In the genomic region with DNA sequence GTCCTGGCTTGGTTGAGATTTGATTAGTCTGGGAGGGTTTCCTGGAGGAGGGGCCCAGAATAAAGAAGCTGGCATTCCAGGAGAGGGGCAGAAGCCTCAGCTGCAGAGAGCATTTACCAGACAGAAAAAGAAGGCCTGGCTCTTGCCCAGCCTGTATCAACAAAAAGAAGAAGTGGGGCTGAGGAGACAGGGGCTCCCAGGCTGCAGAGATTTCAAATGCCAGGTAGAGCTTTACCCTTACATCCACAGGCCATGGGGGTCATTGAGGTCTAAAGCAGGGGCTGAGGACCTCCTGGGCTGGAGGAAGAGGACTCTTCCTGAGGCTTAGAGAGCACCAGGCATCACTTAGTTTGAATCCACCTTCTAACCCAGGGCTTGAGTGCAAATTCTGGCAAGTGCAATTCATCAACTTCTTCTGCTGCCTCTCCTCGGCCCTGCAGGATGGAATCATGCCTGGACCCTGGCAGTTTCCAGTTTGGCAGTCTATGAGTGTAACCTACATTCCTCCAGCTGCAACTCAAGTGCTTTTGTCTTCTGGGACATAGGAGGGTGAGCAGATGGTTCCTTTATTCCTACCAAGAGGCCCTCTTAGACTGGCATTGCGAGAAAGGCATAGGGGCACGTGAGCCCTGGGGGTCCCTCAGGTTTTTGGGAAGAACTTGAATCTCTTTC, we compare ENCODE assay signal across 32 cellular contexts. TPM values are rescaled to one million over a fixed set of nuclear protein-coding genes. Genes with fewer than 3 reads are reported as not detected.
A peak's percentile ranks its signal among the peaks of the same experiment; 100 is the strongest.
DNase-seq lines count a peak whose midpoint lies in the region; ATAC-seq, FAIRE-seq and TF ChIP-seq lines count a peak whose summit lies in the region.
"Had no signal": no experiment of that assay in that cellular context is flagged by ENCODE, and none has a peak within 500 bp of the region (broad histone marks: within the 10 kb centered on the region; RNA-seq: fewer than 3 reads in every experiment).

No MANE protein-coding gene starts in this region.

- peak overlapping the region; percentile 52 for H3K4me2 ChIP-seq in HCT116 (ENCODE audit: low read length)
- no peak overlapping the region for H3K4me2 ChIP-seq in neural progenitor cell
- H3K4me2 ChIP-seq: hepatocyte had no signal

- BruUV-seq in HCT116 (replicated peaks; lab: Mats Ljungman, UMichigan), result no TSS peak

- CTCF ChIA-PET in HCT116 (lab: Charles Lee) (interaction anchor here (0.7 to 1.8 kb wide), 2 partner anchors 29 to 119 kb away, joined by 3 to 6 read pairs; partner anchors contain the start of gene NAE1), RWPE1 (lab: Yijun Ruan, JAX) (interaction anchor here (0.6 to 1.0 kb wide), 3 partner anchors 8 to 309 kb away, joined by 3 to 5 read pairs (median 3); partner anchors contain the start of gene TK2)

- H3K4me3 Mint-ChIP-seq in neural progenitor cell, result no peak overlapping the region
- H3K4me3 Mint-ChIP-seq in natural killer cell treated with Interleukin-12 subunit alpha and Interleukin-12 subunit beta and Interleukin-15 and Interleukin-18, amount 100 ng/mL, for 72 hours, result no peak overlapping the region
- H3K4me3 Mint-ChIP-seq: activated T-cell treated with anti-CD3 and anti-CD28 coated beads, Interleukin-2, amount 50 U/mL, for 24 hours; CD8-positive, alpha-beta T cell; effector memory CD8-positive, alpha-beta T cell; nephron; stimulated activated naive CD8-positive, alpha-beta T cell treated with anti-CD3 and anti-CD28 coated beads, Interleukin-15, amount 100 ng/mL, for 72 hours had no signal

- no peak overlapping the region for H3K9ac ChIP-seq in HCT116 (ENCODE audit: low read length)
- H3K9ac ChIP-seq in neural progenitor cell, result no peak overlapping the region

- peak overlapping the region; percentile 42 for H3K27ac Mint-ChIP-seq in neural progenitor cell
- H3K27ac Mint-ChIP-seq in natural killer cell treated with Interleukin-12 subunit alpha and Interleukin-12 subunit beta and Interleukin-15 and Interleukin-18, amount 100 ng/mL, for 72 hours, result no peak overlapping the region
- H3K27ac Mint-ChIP-seq: activated T-cell treated with anti-CD3 and anti-CD28 coated beads, Interleukin-2, amount 50 U/mL, for 24 hours; CD8-positive, alpha-beta T cell; effector memory CD8-positive, alpha-beta T cell; nephron; stimulated activated naive CD8-positive, alpha-beta T cell treated with anti-CD3 and anti-CD28 coated beads, Interleukin-15, amount 100 ng/mL, for 72 hours had no signal

- H3K4me3 ChIP-seq in HCT116 (replicated peaks in 1 of 2; ENCODE audit: low read depth in 1 of 2, low read length in 2 of 2), result no peak overlapping the region
- H3K4me3 ChIP-seq in neural progenitor cell, result no peak overlapping the region
- H3K4me3 ChIP-seq in foreskin fibroblast (ENCODE audit: low read depth in 1 of 2, low read length in 2 of 2), result no peak overlapping the region
- H3K4me3 ChIP-seq: colonic mucosa, hepatocyte, tibial nerve had no signal

- no peak for FAIRE-seq in GM12891 (lab: Jason Lieb, UNC)
- FAIRE-seq: frontal cortex had no signal

- no peak for TF ChIP-seq POLR2A in GM12891 (IDR thresholded peaks at IDR 0.05; ENCODE audit: low read depth, low read length)
- TF ChIP-seq POLR2A in HCT116 (IDR thresholded peaks at IDR 0.05; ENCODE audit: borderline replicate concordance, extremely low read depth, insufficient read depth, insufficient read length), result no peak

- POLR2A ChIA-PET in HCT116 (lab: Charles Lee) (no interaction called here), RWPE1 (lab: Yijun Ruan, JAX; ENCODE audit: low non-redundant PET) (no interaction called here)

- H2AFZ ChIP-seq in HCT116 (ENCODE audit: low read depth, low read length, poor library complexity, severe bottlenecking) (no peak overlapping the region), neural progenitor cell (replicated peaks) (no peak overlapping the region)
- H2AFZ ChIP-seq: hepatocyte had no signal

- TF ChIP-seq CTCF in HCT116 (IDR thresholded peaks at IDR 0.05 in 2 of 3, conservative IDR thresholded peaks at IDR 0.05 in 1 of 3; ENCODE audit: borderline replicate concordance in 1 of 3, insufficient read depth in 1 of 3, low read depth in 2 of 3, low read length in 2 of 3) (no peak), RWPE1 (conservative IDR thresholded peaks at IDR 0.05; ENCODE audit: low read depth) (no peak), neural progenitor cell (IDR thresholded peaks at IDR 0.05) (no peak), foreskin fibroblast (IDR thresholded peaks at IDR 0.05; ENCODE audit: low read depth, low read length) (no peak)

- ATAC-seq in HCT116, result no peak
- ATAC-seq in natural killer cell treated with Interleukin-12 subunit alpha and Interleukin-12 subunit beta and Interleukin-15 and Interleukin-18, amount 100 ng/mL, for 72 hours, result no peak
- ATAC-seq: CD8-positive, alpha-beta T cell; effector memory CD8-positive, alpha-beta T cell; stimulated activated naive CD8-positive, alpha-beta T cell treated with anti-CD3 and anti-CD28 coated beads, Interleukin-15, amount 100 ng/mL, for 72 hours had no signal

- no peaks in the 10 kb centered on the region for H3K9me3 Mint-ChIP-seq in neural progenitor cell
- H3K9me3 Mint-ChIP-seq in natural killer cell treated with Interleukin-12 subunit alpha and Interleukin-12 subunit beta and Interleukin-15 and Interleukin-18, amount 100 ng/mL, for 72 hours, result no peaks in the 10 kb centered on the region
- H3K9me3 Mint-ChIP-seq: activated T-cell treated with anti-CD3 and anti-CD28 coated beads, Interleukin-2, amount 50 U/mL, for 24 hours; CD8-positive, alpha-beta T cell; effector memory CD8-positive, alpha-beta T cell; nephron; stimulated activated naive CD8-positive, alpha-beta T cell treated with anti-CD3 and anti-CD28 coated beads, Interleukin-15, amount 100 ng/mL, for 72 hours had no signal

- H3K27me3 ChIP-seq in HCT116 (ENCODE audit: insufficient read depth, low read length) (no peaks in the 10 kb centered on the region), neural progenitor cell (no peaks in the 10 kb centered on the region)
- H3K27me3 ChIP-seq: brain microvascular endothelial cell, colonic mucosa, hepatocyte, tibial nerve had no signal

- no peaks in the 10 kb centered on the region for H4K20me1 ChIP-seq in HCT116 (ENCODE audit: insufficient read depth)
- no peaks in the 10 kb centered on the region for H4K20me1 ChIP-seq in neural progenitor cell (ENCODE audit: low read depth)

- H3K36me3 Mint-ChIP-seq in neural progenitor cell, result no peaks in the 10 kb centered on the region
- no peaks in the 10 kb centered on the region for H3K36me3 Mint-ChIP-seq in natural killer cell treated with Interleukin-12 subunit alpha and Interleukin-12 subunit beta and Interleukin-15 and Interleukin-18, amount 100 ng/mL, for 72 hours
- H3K36me3 Mint-ChIP-seq: CD8-positive, alpha-beta T cell had no signal

- RAD21 ChIA-PET in HCT116 (lab: Charles Lee; ENCODE audit: low non-redundant PET in 1 of 2, low total read pairs in 2 of 2, uncharacterized antibody in 2 of 2, unreplicated experiment in 2 of 2), result no interaction called here

- DNase-seq in GM12891 (ENCODE audit: insufficient read length, low spot score), result no peak
- DNase-seq in HCT116 (ENCODE audit: low read depth, low spot score), result no peak
- DNase-seq in RWPE1 (ENCODE audit: low spot score), result no peak
- no peak for DNase-seq in neural progenitor cell (ENCODE audit: low spot score)
- no peak for DNase-seq in natural killer cell treated with Interleukin-12 subunit alpha and Interleukin-12 subunit beta and Interleukin-15 and Interleukin-18, amount 100 ng/mL, for 72 hours (ENCODE audit: low spot score)
- DNase-seq in HT-29 (ENCODE audit: low spot score), result no peak
- DNase-seq in foreskin fibroblast, result no peak
- DNase-seq: activated CD4-positive, alpha-beta T cell treated with anti-CD3 and anti-CD28 coated beads for 4 hours; activated CD8-positive, alpha-beta memory T cell treated with anti-CD3 and anti-CD28 coated beads for 24 hours; activated gamma-delta T cell treated with Interleukin-2 at 50 U/mL for 16 hours; activated T-cell treated with anti-CD3 and anti-CD28 coated beads, Interleukin-2, amount 50 U/mL, for 24 hours; AML-193; brain microvascular endothelial cell; CD8-positive, alpha-beta T cell; DMS153; effector memory CD8-positive, alpha-beta T cell; GOT3; MV-4-11; stimulated activated CD4-positive, alpha-beta T cell treated with anti-CD3 and anti-CD28 coated beads, Interleukin-15, amount 100 ng/mL, for 24 hours; stimulated activated naive CD8-positive, alpha-beta T cell treated with anti-CD3 and anti-CD28 coated beads, Interleukin-15, amount 100 ng/mL, for 72 hours; T-helper 2 cell had no signal

- H3K36me3 ChIP-seq in HCT116 (ENCODE audit: control insufficient read depth in 1 of 2, insufficient read depth in 2 of 2, low read length in 2 of 2) (no peaks in the 10 kb centered on the region), neural progenitor cell (no peaks in the 10 kb centered on the region)
- H3K36me3 ChIP-seq: brain microvascular endothelial cell, colonic mucosa, tibial nerve had no signal

- peaks cover 2% of the 10 kb centered on the region for H3K4me1 Mint-ChIP-seq in neural progenitor cell
- no peaks in the 10 kb centered on the region for H3K4me1 Mint-ChIP-seq in natural killer cell treated with Interleukin-12 subunit alpha and Interleukin-12 subunit beta and Interleukin-15 and Interleukin-18, amount 100 ng/mL, for 72 hours (ENCODE audit: low read depth in 2 of 2)
- H3K4me1 Mint-ChIP-seq: nephron; stimulated activated naive CD8-positive, alpha-beta T cell treated with anti-CD3 and anti-CD28 coated beads, Interleukin-15, amount 100 ng/mL, for 72 hours had no signal

- no peaks in the 10 kb centered on the region for H3K79me2 ChIP-seq in HCT116 (ENCODE audit: insufficient read depth, low read length)
- no peaks in the 10 kb centered on the region for H3K79me2 ChIP-seq in neural progenitor cell (ENCODE audit: low read depth)
- H3K79me2 ChIP-seq: hepatocyte had no signal

- no peaks in the 10 kb centered on the region for H3K9me2 ChIP-seq in HCT116 (ENCODE audit: insufficient read depth)

- H3F3A ChIP-seq in neural progenitor cell (ENCODE audit: low read depth), result no peaks in the 10 kb centered on the region

- intact Hi-C loops in HCT116 (cut with micrococcal nuclease), result no loop called here

- H3K27me3 Mint-ChIP-seq in neural progenitor cell (ENCODE audit: insufficient read depth, low read depth), result peaks cover 12% of the 10 kb centered on the region
- H3K27me3 Mint-ChIP-seq in natural killer cell treated with Interleukin-12 subunit alpha and Interleukin-12 subunit beta and Interleukin-15 and Interleukin-18, amount 100 ng/mL, for 72 hours, result no peaks in the 10 kb centered on the region
- H3K27me3 Mint-ChIP-seq: activated T-cell treated with anti-CD3 and anti-CD28 coated beads, Interleukin-2, amount 50 U/mL, for 24 hours; effector memory CD8-positive, alpha-beta T cell; stimulated activated naive CD8-positive, alpha-beta T cell treated with anti-CD3 and anti-CD28 coated beads, Interleukin-15, amount 100 ng/mL, for 72 hours had no signal

- peaks cover 12 to 14% of the 10 kb centered on the region in 2 experiments for H3K4me1 ChIP-seq in HCT116 (ENCODE audit: control insufficient read depth in 1 of 2, insufficient read depth in 2 of 2, low read length in 2 of 2)
- H3K4me1 ChIP-seq in neural progenitor cell, result no peaks in the 10 kb centered on the region
- H3K4me1 ChIP-seq: colonic mucosa had no signal

- TF ChIP-seq RAD21 in HCT116 (IDR thresholded peaks at IDR 0.05; ENCODE audit: low read depth), result no peak

- H3K9me3 ChIP-seq in HCT116 (ENCODE audit: control insufficient read depth in 1 of 2, insufficient read depth in 1 of 2, low read depth in 1 of 2, low read length in 2 of 2), result no peaks in the 10 kb centered on the region
- no peaks in the 10 kb centered on the region for H3K9me3 ChIP-seq in neural progenitor cell (ENCODE audit: low read depth)
- H3K9me3 ChIP-seq: colonic mucosa, tibial nerve had no signal

- peak overlapping the region; percentile 42 for H3K27ac ChIP-seq in HCT116 (ENCODE audit: low read depth, low read length)
- peak overlapping the region; percentile 19 for H3K27ac ChIP-seq in RWPE1
- no peak overlapping the region for H3K27ac ChIP-seq in neural progenitor cell
- H3K27ac ChIP-seq: brain microvascular endothelial cell, colonic mucosa, hepatocyte, tibial nerve had no signal

RNA-seq across cellular contexts. Expression of gene CA7, which starts 15.3 kb away (rescaled TPM):
- polyA plus RNA-seq in GM12891 (2012; ENCODE audit: low read depth, missing spikeins), result 0.08 TPM
- total RNA-seq in HCT116 (2021; ENCODE audit: unreplicated experiment), result not detected
- 0.05 and 0.07 TPM in 2 replicates for polyA plus RNA-seq in HCT116 (2012)
- total RNA-seq in neural progenitor cell (ENCODE audit: low replicate concordance), result not detected in 2 replicates
- not detected for total RNA-seq in natural killer cell treated with Interleukin-12 subunit alpha and Interleukin-12 subunit beta and Interleukin-15 and Interleukin-18, amount 100 ng/mL, for 72 hours
- total RNA-seq in HT-29 (2014; rRNA removed; shearing (Covaris generic)), result not detected in 2 replicates
- total RNA-seq: CD8-positive, alpha-beta T cell; esophagus mucosa; frontal cortex; G401; liver; mononuclear cell; SK-MEL-5; tibial nerve had no signal
- polyA plus RNA-seq: liver had no signal

RNA-seq across cellular contexts. Expression of gene PDP2, which starts 20.8 kb away (rescaled TPM):
- polyA plus RNA-seq in GM12891 (2012; ENCODE audit: low read depth, missing spikeins), result 1.7 TPM
- 19.9 TPM for total RNA-seq in HCT116 (2021; ENCODE audit: unreplicated experiment)
- 7.0 and 7.5 TPM in 2 replicates for polyA plus RNA-seq in HCT116 (2012)
- 6.6 and 12.6 TPM in 2 replicates for total RNA-seq in neural progenitor cell (ENCODE audit: low replicate concordance)
- 10 to 100 TPM; 28.0 to 35.0 TPM for total RNA-seq in natural killer cell treated with Interleukin-12 subunit alpha and Interleukin-12 subunit beta and Interleukin-15 and Interleukin-18, amount 100 ng/mL, for 72 hours
- total RNA-seq in HT-29 (2014; rRNA removed; shearing (Covaris generic)), result 2.8 and 5.3 TPM in 2 replicates

RNA-seq across cellular contexts. Expression of gene NAE1, which starts 28.8 kb away (rescaled TPM):
- polyA plus RNA-seq in GM12891 (2012; ENCODE audit: low read depth, missing spikeins), result 52.3 TPM
- total RNA-seq in HCT116 (2021; ENCODE audit: unreplicated experiment) (123 TPM), neural progenitor cell (ENCODE audit: low replicate concordance) (226 and 397 TPM in 2 replicates)
- polyA plus RNA-seq in HCT116 (2012), result 39.4 and 46.9 TPM in 2 replicates
- 10 to 100 TPM; 69.4 to 98.3 TPM for total RNA-seq in natural killer cell treated with Interleukin-12 subunit alpha and Interleukin-12 subunit beta and Interleukin-15 and Interleukin-18, amount 100 ng/mL, for 72 hours
- total RNA-seq in HT-29 (2014; rRNA removed; shearing (Covaris generic)), result 28.7 and 38.5 TPM in 2 replicates

RNA-seq across cellular contexts. Expression of gene TERB1, which starts 58.1 kb away (rescaled TPM):
- not detected for polyA plus RNA-seq in GM12891 (2012; ENCODE audit: low read depth, missing spikeins)
- total RNA-seq in HCT116 (2021; ENCODE audit: unreplicated experiment) (not detected), neural progenitor cell (ENCODE audit: low replicate concordance) (not detected in 2 replicates)
- polyA plus RNA-seq in HCT116 (2012), result 0.03 TPM in 1 of 2 replicates, not detected in the other
- under 1 TPM; 0.38 to 0.64 TPM for total RNA-seq in natural killer cell treated with Interleukin-12 subunit alpha and Interleukin-12 subunit beta and Interleukin-15 and Interleukin-18, amount 100 ng/mL, for 72 hours
- total RNA-seq in HT-29 (2014; rRNA removed; shearing (Covaris generic)), result not detected in 2 replicates
- total RNA-seq: CD8-positive, alpha-beta T cell; G401; SK-MEL-5; tibial nerve had no signal
- polyA plus RNA-seq: adipose tissue, hepatocyte had no signal

RNA-seq across cellular contexts. Expression of gene CDH16, which starts 59.2 kb away (rescaled TPM):
- not detected for polyA plus RNA-seq in GM12891 (2012; ENCODE audit: low read depth, missing spikeins)
- total RNA-seq in HCT116 (2021; ENCODE audit: unreplicated experiment), result not detected
- polyA plus RNA-seq in HCT116 (2012), result not detected in 2 replicates
- total RNA-seq in neural progenitor cell (ENCODE audit: low replicate concordance), result not detected in 2 replicates
- total RNA-seq in natural killer cell treated with Interleukin-12 subunit alpha and Interleukin-12 subunit beta and Interleukin-15 and Interleukin-18, amount 100 ng/mL, for 72 hours, result not detected
- total RNA-seq in HT-29 (2014; rRNA removed; shearing (Covaris generic)), result not detected in 2 replicates
- total RNA-seq: CD8-positive, alpha-beta T cell; frontal cortex; G401; mononuclear cell; SK-MEL-5 had no signal
- polyA plus RNA-seq: adipose tissue, liver had no signal
